In the genomic region with DNA sequence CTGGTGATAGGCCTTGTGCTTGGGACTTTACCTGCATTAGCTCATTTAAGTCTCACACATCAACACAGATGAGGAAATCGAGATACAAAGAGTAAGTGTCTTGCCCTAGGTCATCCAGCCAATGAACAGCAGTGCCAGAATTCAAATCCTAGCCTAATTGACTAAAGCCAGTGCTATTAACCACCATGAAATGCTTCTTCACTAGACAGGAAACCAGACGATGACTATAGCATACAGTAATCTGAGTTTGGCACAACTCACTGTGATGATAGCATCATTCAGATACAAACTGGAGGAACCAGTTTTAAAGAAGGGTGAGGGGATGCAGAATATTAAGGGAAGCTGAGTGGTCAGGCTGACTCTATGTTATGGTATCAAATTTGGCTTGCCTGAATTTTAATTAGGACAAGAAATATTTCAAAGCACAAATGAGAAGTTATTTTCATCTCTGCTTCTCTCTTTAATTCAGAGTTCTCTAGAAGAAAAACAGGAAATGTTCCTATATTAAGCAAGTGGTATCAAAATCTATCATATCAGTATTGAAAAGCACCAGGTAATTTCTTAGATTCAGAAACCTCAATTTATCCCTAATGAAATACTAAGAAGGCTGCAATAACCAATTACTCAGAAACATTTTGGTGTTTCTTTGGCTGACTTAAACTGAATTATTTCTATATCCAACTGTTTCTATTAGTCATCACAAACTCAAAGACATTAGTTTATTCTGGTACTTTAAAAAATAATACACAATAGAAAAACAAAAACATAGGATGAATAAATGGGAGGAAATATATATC, we compare ENCODE assay signal across 9 cellular contexts.
DNase-seq lines count a peak whose midpoint lies in the region; ATAC-seq and TF ChIP-seq lines count a peak whose summit lies in the region.
"Had no signal": no experiment of that assay in that cellular context is flagged by ENCODE, and none has a peak within 500 bp of the region (broad histone marks: within the 10 kb centered on the region; RNA-seq: fewer than 3 reads in every experiment).

No MANE protein-coding gene starts in this region.

- peak; percentile 20 to 24 for DNase-seq in activated CD4-positive, alpha-beta T cell treated with anti-CD3 and anti-CD28 coated beads for 4 hours
- DNase-seq in activated CD4-positive, alpha-beta T cell treated with anti-CD3 and anti-CD28 coated beads, Interleukin-2, amount 50 U/mL, for 4 hours: no peak
- peak; percentile 48 for DNase-seq in activated CD8-positive, alpha-beta T cell treated with anti-CD3 and anti-CD28 coated beads for 36 hours
- DNase-seq in iris pigment epithelial cell (ENCODE audit: low read depth): peak; percentile 96
- DNase-seq in progenitor cell of endocrine pancreas (ENCODE audit: low spot score, unreplicated experiment): no peak
- DNase-seq in thyroid gland: no peak
- no peak for DNase-seq in DMS79 treated with DMSO at 0.1 percent for 48 hours (lab: John Stamatoyannopoulos, UW)

- POLR2A ChIA-PET in activated CD8-positive, alpha-beta T cell treated with anti-CD3 and anti-CD28 coated beads for 36 hours (lab: Charles Lee): interaction anchor here (0.7 kb wide), 1 partner anchor 291 kb away, joined by 3 read pairs; no protein-coding TSS in a partner anchor

- CTCF ChIA-PET in activated CD8-positive, alpha-beta T cell treated with anti-CD3 and anti-CD28 coated beads for 36 hours (lab: Charles Lee): interaction anchor here (1.2 to 2.2 kb wide), 3 partner anchors 10 to 280 kb away, joined by 3 to 5 read pairs (median 4); no protein-coding TSS in a partner anchor

- no peak for TF ChIP-seq CTCF in activated CD8-positive, alpha-beta T cell treated with anti-CD3 and anti-CD28 coated beads for 36 hours (IDR thresholded peaks at IDR 0.05)
- TF ChIP-seq CTCF in progenitor cell of endocrine pancreas (IDR thresholded peaks at IDR 0.05; ENCODE audit: unreplicated experiment): no peak
- no peak for TF ChIP-seq CTCF in thyroid gland (IDR thresholded peaks at IDR 0.05)

- peaks cover 64% of the 10 kb centered on the region for H3K4me1 Mint-ChIP-seq in activated CD8-positive, alpha-beta T cell treated with anti-CD3 and anti-CD28 coated beads for 36 hours (ENCODE audit: low read depth)
- H3K4me1 Mint-ChIP-seq in progenitor cell of endocrine pancreas (ENCODE audit: low read depth): no peaks in the 10 kb centered on the region
- H3K4me1 Mint-ChIP-seq: brain had no signal

- peaks cover 0 to 9% of the 10 kb centered on the region in 2 donors for H3K4me1 ChIP-seq in thyroid gland

- no peak overlapping the region for H3K4me3 ChIP-seq in thyroid gland (replicated peaks in 1 of 3)

- no peaks in the 10 kb centered on the region for H3K27me3 ChIP-seq in thyroid gland

- intact Hi-C loops in activated CD8-positive, alpha-beta T cell treated with anti-CD3 and anti-CD28 coated beads for 36 hours (cut with micrococcal nuclease): loop anchor here (5.0 to 10.0 kb wide), 4 partner anchors 43 to 284 kb away; a partner anchor contains a TSS
- intact Hi-C loops in thyroid gland (cut with DNase I): no loop called here

- H3K9me3 Mint-ChIP-seq in activated CD8-positive, alpha-beta T cell treated with anti-CD3 and anti-CD28 coated beads for 36 hours: no peaks in the 10 kb centered on the region
- no peaks in the 10 kb centered on the region for H3K9me3 Mint-ChIP-seq in progenitor cell of endocrine pancreas (ENCODE audit: low read depth)
- H3K9me3 Mint-ChIP-seq: brain had no signal

- no peaks in the 10 kb centered on the region for H3K9me3 ChIP-seq in thyroid gland

- peaks cover 2% of the 10 kb centered on the region for H3K36me3 Mint-ChIP-seq in activated CD8-positive, alpha-beta T cell treated with anti-CD3 and anti-CD28 coated beads for 36 hours (ENCODE audit: low read depth)
- no peaks in the 10 kb centered on the region for H3K36me3 Mint-ChIP-seq in progenitor cell of endocrine pancreas (ENCODE audit: insufficient read depth)
- H3K36me3 Mint-ChIP-seq: brain had no signal

- peak overlapping the region; percentile 38 for H3K4me3 Mint-ChIP-seq in activated CD8-positive, alpha-beta T cell treated with anti-CD3 and anti-CD28 coated beads for 36 hours
- H3K4me3 Mint-ChIP-seq in progenitor cell of endocrine pancreas (ENCODE audit: low read depth): no peak overlapping the region
- H3K4me3 Mint-ChIP-seq: brain had no signal

- H3K36me3 ChIP-seq in thyroid gland: no peaks in the 10 kb centered on the region

- H3K27ac ChIP-seq in thyroid gland: peak overlapping the region in 1 of 3 donors; percentile 11

- H3K27ac Mint-ChIP-seq in activated CD8-positive, alpha-beta T cell treated with anti-CD3 and anti-CD28 coated beads for 36 hours: peak overlapping the region; percentile 97
- H3K27ac Mint-ChIP-seq in progenitor cell of endocrine pancreas: no peak overlapping the region
- H3K27ac Mint-ChIP-seq: brain had no signal

- WGBS in thyroid gland, 2 donors: 42 to 48% methylated on average over 2 of the region's 2 CpGs

- no peak for TF ChIP-seq POLR2A in thyroid gland (IDR thresholded peaks at IDR 0.05)

- peak; percentile 37 for ATAC-seq in HG03565 (IDR thresholded peaks at IDR 0.05; ENCODE audit: unreplicated experiment)
- peak; percentile 72 for ATAC-seq in activated CD8-positive, alpha-beta T cell treated with anti-CD3 and anti-CD28 coated beads for 36 hours

- H3K27me3 Mint-ChIP-seq in activated CD8-positive, alpha-beta T cell treated with anti-CD3 and anti-CD28 coated beads for 36 hours: no peaks in the 10 kb centered on the region
- H3K27me3 Mint-ChIP-seq in progenitor cell of endocrine pancreas: no peaks in the 10 kb centered on the region

Comparison
In these comparisons a context has a peak if more than half of its experiments do, and no peak if none do; other contexts are left out.
1. DNase-seq: peak in activated CD4-positive, alpha-beta T cell treated with anti-CD3 and anti-CD28 coated beads for 4 hours (2 of 2), activated CD8-positive, alpha-beta T cell treated with anti-CD3 and anti-CD28 coated beads for 36 hours (single experiment) and iris pigment epithelial cell (single experiment); none in activated CD4-positive, alpha-beta T cell treated with anti-CD3 and anti-CD28 coated beads, Interleukin-2, amount 50 U/mL, for 4 hours (0 of 2), progenitor cell of endocrine pancreas (single experiment), thyroid gland (0 of 2) and DMS79 treated with DMSO at 0.1 percent for 48 hours (single experiment).